ENCODE assay signal across 8 cellular contexts in the genomic region with DNA sequence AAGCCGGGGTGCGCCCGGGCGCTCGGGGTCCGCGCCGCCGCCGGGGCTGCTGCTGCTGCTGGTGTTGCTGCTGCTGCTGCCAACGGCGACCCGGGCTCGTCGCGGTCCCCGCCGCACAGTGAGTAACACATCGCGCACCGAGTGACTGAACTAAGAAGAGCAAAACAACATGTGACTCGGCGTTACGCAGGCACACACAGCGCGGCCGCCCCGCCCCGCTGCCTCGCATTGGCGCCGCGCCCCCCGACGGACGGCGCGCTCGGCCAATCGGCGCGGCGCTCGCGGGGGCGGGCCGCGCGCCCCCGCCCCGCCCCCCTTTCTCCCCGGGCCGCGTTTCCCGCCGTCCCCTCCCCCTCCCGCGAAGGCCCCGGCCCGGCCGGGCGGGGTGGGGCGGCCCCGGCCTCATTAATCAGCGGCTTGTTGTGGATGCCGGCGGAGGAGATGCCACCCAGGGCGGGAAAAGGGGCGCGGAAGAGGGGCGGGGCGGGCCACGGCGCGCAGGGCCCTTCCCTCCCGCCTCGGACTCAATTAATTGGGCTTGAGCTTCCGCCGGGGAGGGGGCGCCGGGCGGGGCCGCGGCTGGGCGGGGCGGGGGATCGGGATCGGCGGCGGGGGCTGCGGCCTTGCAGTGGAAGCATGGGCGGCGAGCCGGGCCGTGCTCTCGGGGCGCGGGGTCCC. TPM values are rescaled to one million over a fixed set of nuclear protein-coding genes. Genes with fewer than 3 reads are reported as not detected.
DNase-seq lines count a peak whose midpoint lies in the region; ATAC-seq and TF ChIP-seq lines count a peak whose summit lies in the region.

A gene with protein sequence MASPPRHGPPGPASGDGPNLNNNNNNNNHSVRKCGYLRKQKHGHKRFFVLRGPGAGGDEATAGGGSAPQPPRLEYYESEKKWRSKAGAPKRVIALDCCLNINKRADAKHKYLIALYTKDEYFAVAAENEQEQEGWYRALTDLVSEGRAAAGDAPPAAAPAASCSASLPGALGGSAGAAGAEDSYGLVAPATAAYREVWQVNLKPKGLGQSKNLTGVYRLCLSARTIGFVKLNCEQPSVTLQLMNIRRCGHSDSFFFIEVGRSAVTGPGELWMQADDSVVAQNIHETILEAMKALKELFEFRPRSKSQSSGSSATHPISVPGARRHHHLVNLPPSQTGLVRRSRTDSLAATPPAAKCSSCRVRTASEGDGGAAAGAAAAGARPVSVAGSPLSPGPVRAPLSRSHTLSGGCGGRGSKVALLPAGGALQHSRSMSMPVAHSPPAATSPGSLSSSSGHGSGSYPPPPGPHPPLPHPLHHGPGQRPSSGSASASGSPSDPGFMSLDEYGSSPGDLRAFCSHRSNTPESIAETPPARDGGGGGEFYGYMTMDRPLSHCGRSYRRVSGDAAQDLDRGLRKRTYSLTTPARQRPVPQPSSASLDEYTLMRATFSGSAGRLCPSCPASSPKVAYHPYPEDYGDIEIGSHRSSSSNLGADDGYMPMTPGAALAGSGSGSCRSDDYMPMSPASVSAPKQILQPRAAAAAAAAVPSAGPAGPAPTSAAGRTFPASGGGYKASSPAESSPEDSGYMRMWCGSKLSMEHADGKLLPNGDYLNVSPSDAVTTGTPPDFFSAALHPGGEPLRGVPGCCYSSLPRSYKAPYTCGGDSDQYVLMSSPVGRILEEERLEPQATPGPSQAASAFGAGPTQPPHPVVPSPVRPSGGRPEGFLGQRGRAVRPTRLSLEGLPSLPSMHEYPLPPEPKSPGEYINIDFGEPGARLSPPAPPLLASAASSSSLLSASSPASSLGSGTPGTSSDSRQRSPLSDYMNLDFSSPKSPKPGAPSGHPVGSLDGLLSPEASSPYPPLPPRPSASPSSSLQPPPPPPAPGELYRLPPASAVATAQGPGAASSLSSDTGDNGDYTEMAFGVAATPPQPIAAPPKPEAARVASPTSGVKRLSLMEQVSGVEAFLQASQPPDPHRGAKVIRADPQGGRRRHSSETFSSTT (N-terminal part only) (minus strand): TSS at position 127 of the 678 bp plus-strand sequence. CDS start 530 bp downstream, outside the sequence.

- peaks cover 19% of the 10 kb centered on the region for H3K27me3 Mint-ChIP-seq in activated naive CD8-positive, alpha-beta T cell treated with anti-CD3 and anti-CD28 coated beads for 36 hours

- peak; percentile 98 for DNase-seq in NB4 (ENCODE audit: low read depth)
- peak; percentile 81 for DNase-seq in SKM-1 (lab: John Stamatoyannopoulos, UW; ENCODE audit: unreplicated experiment)
- DNase-seq in activated naive CD8-positive, alpha-beta T cell treated with anti-CD3 and anti-CD28 coated beads for 36 hours, result peak; percentile 91
- DNase-seq in head of caudate nucleus, result peak; percentile 94 to 99 (median 98)
- DNase-seq in ovary, result peak; percentile 91 to 94 (median 94)
- DNase-seq in testis, result peak; percentile 98

- TF ChIP-seq CTCF in NB4 (IDR thresholded peaks at IDR 0.05; ENCODE audit: low read depth, low read length) (no peak), ovary (IDR thresholded peaks at IDR 0.05) (peak in 1 of 3 donors; percentile 22), testis (IDR thresholded peaks at IDR 0.05) (no peak)

- peak within 1 kb of the TSS; percentile 87 for H3K4me3 ChIP-seq in GM08714 (ENCODE audit: low read length)
- H3K4me3 ChIP-seq in NB4 (ENCODE audit: low read depth, low read length), result peak within 1 kb of the TSS; percentile 75
- H3K4me3 ChIP-seq in ovary, result peak within 1 kb of the TSS; percentile 68
- H3K4me3 ChIP-seq in testis, result peak within 1 kb of the TSS; percentile 81 to 85

- H3K9me3 ChIP-seq in ovary, result no peaks in the 10 kb centered on the region
- H3K9me3 ChIP-seq in testis, result no peaks in the 10 kb centered on the region

- H3K36me3 Mint-ChIP-seq in activated naive CD8-positive, alpha-beta T cell treated with anti-CD3 and anti-CD28 coated beads for 36 hours, result peaks cover 2% of the 10 kb centered on the region

- TF ChIP-seq POLR2A in NB4 (IDR thresholded peaks at IDR 0.05; ENCODE audit: extremely low read depth, insufficient read length) (peak; percentile 100), ovary (IDR thresholded peaks at IDR 0.05) (peak; percentile 89), testis (IDR thresholded peaks at IDR 0.05) (peak; percentile 91)

- peak within 1 kb of the TSS; percentile 89 to 90 for H3K27ac ChIP-seq in ovary
- H3K27ac ChIP-seq in testis, result peak within 1 kb of the TSS; percentile 83 to 90

- TF ChIP-seq EP300 in ovary (IDR thresholded peaks at IDR 0.05), result no peak

- peak within 1 kb of the TSS; percentile 82 for H3K4me3 Mint-ChIP-seq in activated naive CD8-positive, alpha-beta T cell treated with anti-CD3 and anti-CD28 coated beads for 36 hours

- H3K36me3 ChIP-seq in ovary (no peaks in the 10 kb centered on the region), testis (ENCODE audit: low read depth, missing control alignments) (no peaks in the 10 kb centered on the region)

- WGBS in ovary, 3 donors, result 0 to 2% (median 1%) methylated on average over 35 to 98 of the region's 98 CpGs
- WGBS in testis, 2 donors, result 1% methylated on average over 33 to 46 of the region's 98 CpGs

- intact Hi-C loops in head of caudate nucleus (cut with DNase I) (loop anchor here (5.0 to 10.0 kb wide), 2 partner anchors 642 to 824 kb away; no protein-coding TSS in a partner anchor), ovary (cut with DNase I) (loop anchor here (5.0 to 10.0 kb wide), 3 partner anchors 632 to 822 kb away; no protein-coding TSS in a partner anchor), testis (cut with DNase I; ENCODE audit: low total_unique reads) (loop anchor here (10.0 kb wide), 2 partner anchors 642 to 832 kb away; no protein-coding TSS in a partner anchor)

- peaks cover 20% of the 10 kb centered on the region for H3K4me1 Mint-ChIP-seq in activated naive CD8-positive, alpha-beta T cell treated with anti-CD3 and anti-CD28 coated beads for 36 hours

- peak within 1 kb of the TSS; percentile 73 for H3K27ac Mint-ChIP-seq in activated naive CD8-positive, alpha-beta T cell treated with anti-CD3 and anti-CD28 coated beads for 36 hours

- H3K9me3 Mint-ChIP-seq in activated naive CD8-positive, alpha-beta T cell treated with anti-CD3 and anti-CD28 coated beads for 36 hours, result no peaks in the 10 kb centered on the region

- peak; percentile 93 for ATAC-seq in HG02571 (IDR thresholded peaks at IDR 0.05; ENCODE audit: unreplicated experiment)

- no peaks in the 10 kb centered on the region for H3K27me3 ChIP-seq in ovary
- H3K27me3 ChIP-seq in testis, result no peaks in the 10 kb centered on the region

- H3K4me1 ChIP-seq in ovary (ENCODE audit: insufficient read depth) (peaks cover 24% of the 10 kb centered on the region), testis (peaks cover 11% of the 10 kb centered on the region)

RNA-seq across cellular contexts. Expression of the gene that starts here (rescaled TPM):
- total RNA-seq in activated naive CD8-positive, alpha-beta T cell treated with anti-CD3 and anti-CD28 coated beads for 36 hours, result 1 to 10 TPM; 1.8 to 1.9 TPM
- total RNA-seq in ovary (10 to 100 TPM; 19.3 to 40.9 (median 29.3) TPM), testis (10 to 100 TPM; 23.9 to 33.4 TPM)
- polyA plus RNA-seq in ovary (10 to 100 TPM; 14.6 to 20.5 TPM), testis (ENCODE audit: insufficient read depth, low read depth, low replicate concordance) (6.9 TPM)

Comparison
In these comparisons a context has a peak if more than half of its experiments do, and no peak if none do; other contexts are left out.
1. Peak in every context shown above with its lines: DNase-seq, ATAC-seq, H3K4me3 ChIP-seq and H3K27ac ChIP-seq.
2. RNA of the gene that starts here (total RNA-seq): 23.9 to 33.4 TPM in testis and 19.3 to 40.9 TPM in ovary; 1.8 to 1.9 TPM in activated naive CD8-positive, alpha-beta T cell treated with anti-CD3 and anti-CD28 coated beads for 36 hours; every median in the first group is over 4 times any median in the second.